ENCODE assay signal across 9 cellular contexts in the genomic region with DNA sequence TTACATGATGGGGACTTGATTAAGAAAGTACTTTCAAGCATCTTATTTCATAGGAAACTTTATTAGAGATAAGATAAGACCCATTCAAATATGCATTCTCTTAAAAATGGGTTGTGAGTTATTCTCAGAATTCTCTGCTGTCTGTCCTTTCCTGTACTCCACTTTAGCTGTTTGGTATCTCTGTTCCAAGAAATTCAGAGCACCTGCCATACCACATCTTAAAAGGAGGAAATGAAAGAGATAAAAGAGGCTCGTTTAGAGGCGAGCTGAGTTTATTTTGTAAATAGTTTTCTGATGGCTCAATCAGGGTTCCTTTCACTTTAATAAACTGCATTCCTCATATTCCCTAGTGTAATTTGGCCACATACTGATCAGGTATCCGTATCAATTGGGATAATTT.
DNase-seq lines count a peak whose midpoint lies in the region; ATAC-seq, FAIRE-seq and TF ChIP-seq lines count a peak whose summit lies in the region.
"Had no signal": no experiment of that assay in that cellular context is flagged by ENCODE, and none has a peak within 500 bp of the region (broad histone marks: within the 10 kb centered on the region; RNA-seq: fewer than 3 reads in every experiment).

No MANE protein-coding gene starts in this region.

- H3K4me1 Mint-ChIP-seq in activated CD8-positive, alpha-beta memory T cell treated with anti-CD3 and anti-CD28 coated beads, Interleukin-2, amount 10 ng/mL, durations not matched to agents 7 days and 5 days: peaks cover 71% of the 10 kb centered on the region
- peaks cover 80% of the 10 kb centered on the region for H3K4me1 Mint-ChIP-seq in activated T-helper 2 cell treated with anti-CD3 and anti-CD28 coated beads, Interferon-gamma antibody, Interleukin-2, Interleukin-4, amounts not matched to agents 10 μg/mL and 5 μg/mL and 100 μg/mL, durations not matched to agents 14 hours and 24 hours and 36 hours (ENCODE audit: low read depth)

- H3K27me3 ChIP-seq in breast epithelium: no peaks in the 10 kb centered on the region

- no peak for TF ChIP-seq CTCF in breast epithelium (IDR thresholded peaks at IDR 0.05)

- intact Hi-C loops in activated T-helper 2 cell treated with anti-CD3 and anti-CD28 coated beads, Interferon-gamma antibody, Interleukin-2, Interleukin-4, amounts not matched to agents 10 μg/mL and 5 μg/mL and 100 μg/mL, durations not matched to agents 14 hours and 24 hours and 36 hours (cut with micrococcal nuclease): loop anchor here (1.0 to 5.0 kb wide), 2 partner anchors 93 to 292 kb away; no protein-coding TSS in a partner anchor
- intact Hi-C loops in breast epithelium (cut with DNase I; ENCODE audit: low total_unique reads): no loop called here

- H3K9me3 Mint-ChIP-seq in activated CD8-positive, alpha-beta memory T cell treated with anti-CD3 and anti-CD28 coated beads, Interleukin-2, amount 10 ng/mL, durations not matched to agents 7 days and 5 days (ENCODE audit: low read depth): no peaks in the 10 kb centered on the region
- peaks cover 7% of the 10 kb centered on the region for H3K9me3 Mint-ChIP-seq in activated T-helper 2 cell treated with anti-CD3 and anti-CD28 coated beads, Interferon-gamma antibody, Interleukin-2, Interleukin-4, amounts not matched to agents 10 μg/mL and 5 μg/mL and 100 μg/mL, durations not matched to agents 14 hours and 24 hours and 36 hours

- H3K4me3 Mint-ChIP-seq in activated CD8-positive, alpha-beta memory T cell treated with anti-CD3 and anti-CD28 coated beads, Interleukin-2, amount 10 ng/mL, durations not matched to agents 7 days and 5 days: peak overlapping the region; percentile 61
- peak overlapping the region; percentile 57 for H3K4me3 Mint-ChIP-seq in activated T-helper 2 cell treated with anti-CD3 and anti-CD28 coated beads, Interferon-gamma antibody, Interleukin-2, Interleukin-4, amounts not matched to agents 10 μg/mL and 5 μg/mL and 100 μg/mL, durations not matched to agents 14 hours and 24 hours and 36 hours (ENCODE audit: low read depth)

- peak; percentile 64 for ATAC-seq in activated CD8-positive, alpha-beta memory T cell treated with anti-CD3 and anti-CD28 coated beads, Interleukin-2, amount 10 ng/mL, durations not matched to agents 7 days and 5 days
- peak; percentile 70 for ATAC-seq in HG03103 (IDR thresholded peaks at IDR 0.05; ENCODE audit: low read depth, unreplicated experiment)
- ATAC-seq in stimulated activated naive CD8-positive, alpha-beta T cell treated with anti-CD3 and anti-CD28 coated beads, Interleukin-15, Interleukin-2, amounts not matched to agents 100 U/mL and 50 U/mL, for 24 hours: peak; percentile 26

- CTCF ChIA-PET in activated CD8-positive, alpha-beta memory T cell treated with anti-CD3 and anti-CD28 coated beads, Interleukin-2, amount 10 ng/mL, durations not matched to agents 7 days and 5 days (lab: Charles Lee): interaction anchor here (1.0 to 1.5 kb wide), 5 partner anchors 10 to 144 kb away, joined by 3 to 7 read pairs (median 5); no protein-coding TSS in a partner anchor

- no peaks in the 10 kb centered on the region for H3K9me3 ChIP-seq in breast epithelium

- no peak for TF ChIP-seq POLR2A in breast epithelium (IDR thresholded peaks at IDR 0.05)
- TF ChIP-seq POLR2A in H54 (IDR thresholded peaks at IDR 0.05; ENCODE audit: low read depth, low read length): no peak

- no peaks in the 10 kb centered on the region for H3K36me3 ChIP-seq in breast epithelium

- peaks cover 51% of the 10 kb centered on the region for H3K36me3 Mint-ChIP-seq in activated CD8-positive, alpha-beta memory T cell treated with anti-CD3 and anti-CD28 coated beads, Interleukin-2, amount 10 ng/mL, durations not matched to agents 7 days and 5 days
- peaks cover 78% of the 10 kb centered on the region for H3K36me3 Mint-ChIP-seq in activated T-helper 2 cell treated with anti-CD3 and anti-CD28 coated beads, Interferon-gamma antibody, Interleukin-2, Interleukin-4, amounts not matched to agents 10 μg/mL and 5 μg/mL and 100 μg/mL, durations not matched to agents 14 hours and 24 hours and 36 hours (ENCODE audit: low read depth)

- no peak overlapping the region for H3K4me3 ChIP-seq in breast epithelium
- H3K4me3 ChIP-seq: SK-N-MC had no signal

- no peak for FAIRE-seq in H54 (lab: Jason Lieb, UNC)

- H3K27me3 Mint-ChIP-seq in activated CD8-positive, alpha-beta memory T cell treated with anti-CD3 and anti-CD28 coated beads, Interleukin-2, amount 10 ng/mL, durations not matched to agents 7 days and 5 days: no peaks in the 10 kb centered on the region
- H3K27me3 Mint-ChIP-seq in activated T-helper 2 cell treated with anti-CD3 and anti-CD28 coated beads, Interferon-gamma antibody, Interleukin-2, Interleukin-4, amounts not matched to agents 10 μg/mL and 5 μg/mL and 100 μg/mL, durations not matched to agents 14 hours and 24 hours and 36 hours (ENCODE audit: low read depth): no peaks in the 10 kb centered on the region

- H3K27ac ChIP-seq in breast epithelium: peak overlapping the region in 1 of 2 donors; percentile 62
- H3K27ac ChIP-seq: SK-N-MC had no signal

- no peaks in the 10 kb centered on the region for H3K4me1 ChIP-seq in breast epithelium

- no peak for DNase-seq in activated CD8-positive, alpha-beta memory T cell treated with anti-CD3 and anti-CD28 coated beads, Interleukin-2, amount 10 ng/mL, durations not matched to agents 7 days and 5 days
- no peak for DNase-seq in activated CD8-positive, alpha-beta memory T cell treated with anti-CD3 and anti-CD28 coated beads for 24 hours
- DNase-seq in activated T-helper 2 cell treated with anti-CD3 and anti-CD28 coated beads, Interferon-gamma antibody, Interleukin-2, Interleukin-4, amounts not matched to agents 10 μg/mL and 5 μg/mL and 100 μg/mL, durations not matched to agents 14 hours and 24 hours and 36 hours (ENCODE audit: low spot score): no peak
- DNase-seq in stimulated activated naive CD8-positive, alpha-beta T cell treated with anti-CD3 and anti-CD28 coated beads, Interleukin-15, Interleukin-2, amounts not matched to agents 100 U/mL and 50 U/mL, for 24 hours: no peak
- DNase-seq in breast epithelium (ENCODE audit: low spot score in 2 of 2): no peak
- DNase-seq in DMS 273 treated with DMSO at 0.1 percent for 48 hours (lab: John Stamatoyannopoulos, UW): no peak
- DNase-seq in H54 (ENCODE audit: insufficient read length, low spot score): no peak

- H3K27ac Mint-ChIP-seq in activated CD8-positive, alpha-beta memory T cell treated with anti-CD3 and anti-CD28 coated beads, Interleukin-2, amount 10 ng/mL, durations not matched to agents 7 days and 5 days: peak overlapping the region; percentile 93
- peak overlapping the region; percentile 79 for H3K27ac Mint-ChIP-seq in activated T-helper 2 cell treated with anti-CD3 and anti-CD28 coated beads, Interferon-gamma antibody, Interleukin-2, Interleukin-4, amounts not matched to agents 10 μg/mL and 5 μg/mL and 100 μg/mL, durations not matched to agents 14 hours and 24 hours and 36 hours
